ENCODE assay signal across 1 cellular context in genomic region chr3:138845771-138846173, GRCh38.
A peak's percentile ranks its signal among the peaks of the same experiment; 100 is the strongest.
TF ChIP-seq lines count a peak whose summit lies in the region.

No MANE protein-coding gene starts in this region.

TF ChIP-seq in HepG2, 621 proteins besides CTCF, POLR2A, EP300 and RAD21 (continued from another document):
- no peak for TF ChIP-seq ZBTB26 (CRISPR knock-in tag; IDR thresholded peaks at IDR 0.05; ENCODE audit: borderline replicate concordance)
- TF ChIP-seq SAP130 (CRISPR knock-in tag; IDR thresholded peaks at IDR 0.05; ENCODE audit: low read depth) = peak; percentile 28
- no peak for TF ChIP-seq PITX1 (CRISPR knock-in tag; IDR thresholded peaks at IDR 0.05)
- TF ChIP-seq NFYC (CRISPR knock-in tag; IDR thresholded peaks at IDR 0.05) = no peak; the same call in 1 of the 2 replicates
- no peak for TF ChIP-seq ZNF180 (CRISPR knock-in tag; IDR thresholded peaks at IDR 0.05; ENCODE audit: borderline replicate concordance, low read depth)
- no peak for TF ChIP-seq YEATS2 (CRISPR knock-in tag; IDR thresholded peaks at IDR 0.05; ENCODE audit: borderline replicate concordance)
- no peak for TF ChIP-seq ZNF362 (CRISPR knock-in tag; IDR thresholded peaks at IDR 0.05; ENCODE audit: borderline replicate concordance)
- TF ChIP-seq ZNF704 (CRISPR knock-in tag; IDR thresholded peaks at IDR 0.05; ENCODE audit: borderline replicate concordance) = no peak
- TF ChIP-seq PHB2 (IDR thresholded peaks at IDR 0.05; ENCODE audit: partially characterized antibody) = no peak
